Comparison of ENCODE assay signal across 32 cellular contexts in genomic region chr1:7754234-7754633, GRCh38. TPM values are rescaled to one million over a fixed set of nuclear protein-coding genes. Genes with fewer than 3 reads are reported as not detected.
DNase-seq lines count a peak whose midpoint lies in the region; ATAC-seq and TF ChIP-seq lines count a peak whose summit lies in the region.
"Had no signal": no experiment of that assay in that cellular context is flagged by ENCODE, and none has a peak within 500 bp of the region (broad histone marks: within the 10 kb centered on the region; RNA-seq: fewer than 3 reads in every experiment).

No MANE protein-coding gene starts in this region.

- peak overlapping the region in 4 of 59 donors; percentile 1 to 31 (median 11) for H3K4me3 ChIP-seq in dorsolateral prefrontal cortex
- H3K4me3 ChIP-seq: A549, HAP-1, pancreas, right atrium auricular region, SJSA1, smooth muscle cell, thoracic aorta had no signal

- DNase-seq in activated naive CD8-positive, alpha-beta T cell treated with anti-CD3 and anti-CD28 coated beads for 36 hours, result no peak
- no peak for DNase-seq in activated naive CD8-positive, alpha-beta T cell treated with anti-CD3 and anti-CD28 coated beads, Interleukin-2, amount 50 U/mL, for 24 hours
- peak; percentile 37 for DNase-seq in OCI-M1 (lab: John Stamatoyannopoulos, UW)
- DNase-seq in dorsolateral prefrontal cortex, result no peak
- DNase-seq in pons (ENCODE audit: low spot score), result peak; percentile 51
- no peak for DNase-seq in ACHN
- no peak for DNase-seq in RWPE1 (ENCODE audit: low spot score)
- DNase-seq: activated CD4-positive, alpha-beta T cell treated with anti-CD3 and anti-CD28 coated beads, Interleukin-2, amount 10 ng/mL, durations not matched to agents 24 days and 14 days; activated naive CD4-positive, alpha-beta T cell treated with anti-CD3 and anti-CD28 coated beads, Interleukin-2, amount 10 ng/mL, durations not matched to agents 7 days and 5 days; amygdala; DMS 273 treated with DMSO at 0.1 percent for 48 hours; EL; hippocampal formation; left colon; mammary epithelial cell; NCI-H1092; NCI-H1694; NCI-H446 treated with DMSO at 0.1 percent for 48 hours; NCI-H82; pancreas; RPMI8226; stimulated activated CD4-positive, alpha-beta T cell treated with anti-CD3 and anti-CD28 coated beads, Interleukin-1b, Interleukin-23, amount 100 ng/mL, for 48 hours; stimulated activated naive CD8-positive, alpha-beta T cell treated with anti-CD3 and anti-CD28 coated beads, Interleukin-15, Interleukin-2, amounts not matched to agents 100 U/mL and 50 U/mL, for 24 hours had no signal

- no peaks in the 10 kb centered on the region for H3K36me3 Mint-ChIP-seq in activated naive CD8-positive, alpha-beta T cell treated with anti-CD3 and anti-CD28 coated beads for 36 hours
- no peaks in the 10 kb centered on the region for H3K36me3 Mint-ChIP-seq in activated naive CD8-positive, alpha-beta T cell treated with anti-CD3 and anti-CD28 coated beads, Interleukin-2, amount 50 U/mL, for 24 hours (ENCODE audit: low read depth)
- H3K36me3 Mint-ChIP-seq: activated naive CD4-positive, alpha-beta T cell treated with anti-CD3 and anti-CD28 coated beads, Interleukin-2, amount 10 ng/mL, durations not matched to agents 7 days and 5 days; WTC11 had no signal

- H3K27ac Mint-ChIP-seq in activated naive CD8-positive, alpha-beta T cell treated with anti-CD3 and anti-CD28 coated beads for 36 hours, result peak overlapping the region; percentile 21
- no peak overlapping the region for H3K27ac Mint-ChIP-seq in activated naive CD8-positive, alpha-beta T cell treated with anti-CD3 and anti-CD28 coated beads, Interleukin-2, amount 50 U/mL, for 24 hours
- H3K27ac Mint-ChIP-seq: activated CD4-positive, alpha-beta T cell treated with anti-CD3 and anti-CD28 coated beads, Interleukin-2, amount 10 ng/mL, durations not matched to agents 24 days and 14 days; activated naive CD4-positive, alpha-beta T cell treated with anti-CD3 and anti-CD28 coated beads, Interleukin-2, amount 10 ng/mL, durations not matched to agents 7 days and 5 days; B cell; WTC11 had no signal

- H3K4me1 Mint-ChIP-seq in activated naive CD8-positive, alpha-beta T cell treated with anti-CD3 and anti-CD28 coated beads for 36 hours, result peaks cover 5% of the 10 kb centered on the region
- H3K4me1 Mint-ChIP-seq in activated naive CD8-positive, alpha-beta T cell treated with anti-CD3 and anti-CD28 coated beads, Interleukin-2, amount 50 U/mL, for 24 hours, result peaks cover 18% of the 10 kb centered on the region

- no peak overlapping the region for H3K4me3 Mint-ChIP-seq in activated naive CD8-positive, alpha-beta T cell treated with anti-CD3 and anti-CD28 coated beads for 36 hours
- no peak overlapping the region for H3K4me3 Mint-ChIP-seq in activated naive CD8-positive, alpha-beta T cell treated with anti-CD3 and anti-CD28 coated beads, Interleukin-2, amount 50 U/mL, for 24 hours
- H3K4me3 Mint-ChIP-seq: activated CD4-positive, alpha-beta T cell treated with anti-CD3 and anti-CD28 coated beads, Interleukin-2, amount 10 ng/mL, durations not matched to agents 24 days and 14 days; activated naive CD4-positive, alpha-beta T cell treated with anti-CD3 and anti-CD28 coated beads, Interleukin-2, amount 10 ng/mL, durations not matched to agents 7 days and 5 days; B cell; WTC11 had no signal

- TF ChIP-seq CTCF in dorsolateral prefrontal cortex (IDR thresholded peaks at IDR 0.05 in 54 of 56, conservative IDR thresholded peaks at IDR 0.05 in 2 of 56; ENCODE audit: low read depth in 1 of 56, partially characterized antibody in 56 of 56) (no peak), RWPE1 (conservative IDR thresholded peaks at IDR 0.05; ENCODE audit: low read depth) (no peak)

- in situ Hi-C loops in ACHN (cut with HindIII; ENCODE audit: low pct_ligation_motif_present, low pct_unique_long_range_greater_than_20kb, low sequenced_read_pairs), result no loop called here

- peak overlapping the region in 37 of 59 donors; percentile 4 to 81 (median 40) for H3K27ac ChIP-seq in dorsolateral prefrontal cortex
- no peak overlapping the region for H3K27ac ChIP-seq in RWPE1
- H3K27ac ChIP-seq: A549, pancreas, right atrium auricular region, SJSA1, thoracic aorta had no signal

- peaks cover 24% of the 10 kb centered on the region for H3K27me3 Mint-ChIP-seq in activated naive CD8-positive, alpha-beta T cell treated with anti-CD3 and anti-CD28 coated beads for 36 hours
- H3K27me3 Mint-ChIP-seq in activated naive CD8-positive, alpha-beta T cell treated with anti-CD3 and anti-CD28 coated beads, Interleukin-2, amount 50 U/mL, for 24 hours, result peaks cover 6% of the 10 kb centered on the region
- H3K27me3 Mint-ChIP-seq: B cell had no signal

- H3K9me3 Mint-ChIP-seq in activated naive CD8-positive, alpha-beta T cell treated with anti-CD3 and anti-CD28 coated beads for 36 hours, result no peaks in the 10 kb centered on the region
- H3K9me3 Mint-ChIP-seq in activated naive CD8-positive, alpha-beta T cell treated with anti-CD3 and anti-CD28 coated beads, Interleukin-2, amount 50 U/mL, for 24 hours, result no peaks in the 10 kb centered on the region
- H3K9me3 Mint-ChIP-seq: activated CD4-positive, alpha-beta T cell treated with anti-CD3 and anti-CD28 coated beads, Interleukin-2, amount 10 ng/mL, durations not matched to agents 24 days and 14 days; activated naive CD4-positive, alpha-beta T cell treated with anti-CD3 and anti-CD28 coated beads, Interleukin-2, amount 10 ng/mL, durations not matched to agents 7 days and 5 days; WTC11 had no signal

- POLR2A ChIA-PET in RWPE1 (lab: Yijun Ruan, JAX; ENCODE audit: low non-redundant PET), result no interaction called here

- CTCF ChIA-PET in RWPE1 (lab: Yijun Ruan, JAX), result interaction anchor here (0.6 to 11.5 kb wide), 2 partner anchors 86 to 122 kb away, joined by 3 to 289 read pairs; no protein-coding TSS in a partner anchor

- no peaks in the 10 kb centered on the region for H3K27me3 ChIP-seq in dorsolateral prefrontal cortex
- H3K27me3 ChIP-seq: pancreas, right atrium auricular region had no signal

- intact Hi-C loops in dorsolateral prefrontal cortex (cut with DNase I), result loop anchor here (5.0 to 10.0 kb wide), 3 partner anchors 47 to 148 kb away; no protein-coding TSS in a partner anchor

- ATAC-seq in activated naive CD8-positive, alpha-beta T cell treated with anti-CD3 and anti-CD28 coated beads, Interleukin-2, amount 50 U/mL, for 24 hours, result no peak
- ATAC-seq in HG03039 (IDR thresholded peaks at IDR 0.05; ENCODE audit: unreplicated experiment), result no peak
- ATAC-seq: A549; left colon; pancreas; stimulated activated naive CD8-positive, alpha-beta T cell treated with anti-CD3 and anti-CD28 coated beads, Interleukin-15, Interleukin-2, amounts not matched to agents 100 U/mL and 50 U/mL, for 24 hours; WTC11 had no signal

RNA-seq across cellular contexts. Expression of gene VAMP3, which starts 16.9 kb away (rescaled TPM):
- 10 to 100 TPM; 15.1 to 18.5 TPM for total RNA-seq in activated naive CD8-positive, alpha-beta T cell treated with anti-CD3 and anti-CD28 coated beads for 36 hours
- total RNA-seq in dorsolateral prefrontal cortex, result 100 to 1,000 TPM in 29 of 120 experiments, 10 to 100 TPM in 91; 51.7 to 189 (median 84.7) TPM

RNA-seq across cellular contexts. Expression of gene PER3, which starts 29.9 kb away (rescaled TPM):
- 1 to 10 TPM; 4.6 to 4.9 TPM for total RNA-seq in activated naive CD8-positive, alpha-beta T cell treated with anti-CD3 and anti-CD28 coated beads for 36 hours
- total RNA-seq in dorsolateral prefrontal cortex, result 10 to 100 TPM; 31.2 to 79.2 (median 50.5) TPM

Comparison
In these comparisons a context has a peak if more than half of its experiments do, and no peak if none do; other contexts are left out.
1. DNase-seq: peak in OCI-M1 (single experiment) and pons (single experiment); none in activated naive CD8-positive, alpha-beta T cell treated with anti-CD3 and anti-CD28 coated beads for 36 hours (single experiment), activated naive CD8-positive, alpha-beta T cell treated with anti-CD3 and anti-CD28 coated beads, Interleukin-2, amount 50 U/mL, for 24 hours (single experiment), dorsolateral prefrontal cortex (0 of 10), ACHN (single experiment) and RWPE1 (single experiment).
2. RNA of gene PER3, which starts 29.9 kb away (total RNA-seq): 31.2 to 79.2 TPM in dorsolateral prefrontal cortex; 4.6 to 4.9 TPM in activated naive CD8-positive, alpha-beta T cell treated with anti-CD3 and anti-CD28 coated beads for 36 hours; every median in the first group is over 4 times any median in the second.